In the genomic region with DNA sequence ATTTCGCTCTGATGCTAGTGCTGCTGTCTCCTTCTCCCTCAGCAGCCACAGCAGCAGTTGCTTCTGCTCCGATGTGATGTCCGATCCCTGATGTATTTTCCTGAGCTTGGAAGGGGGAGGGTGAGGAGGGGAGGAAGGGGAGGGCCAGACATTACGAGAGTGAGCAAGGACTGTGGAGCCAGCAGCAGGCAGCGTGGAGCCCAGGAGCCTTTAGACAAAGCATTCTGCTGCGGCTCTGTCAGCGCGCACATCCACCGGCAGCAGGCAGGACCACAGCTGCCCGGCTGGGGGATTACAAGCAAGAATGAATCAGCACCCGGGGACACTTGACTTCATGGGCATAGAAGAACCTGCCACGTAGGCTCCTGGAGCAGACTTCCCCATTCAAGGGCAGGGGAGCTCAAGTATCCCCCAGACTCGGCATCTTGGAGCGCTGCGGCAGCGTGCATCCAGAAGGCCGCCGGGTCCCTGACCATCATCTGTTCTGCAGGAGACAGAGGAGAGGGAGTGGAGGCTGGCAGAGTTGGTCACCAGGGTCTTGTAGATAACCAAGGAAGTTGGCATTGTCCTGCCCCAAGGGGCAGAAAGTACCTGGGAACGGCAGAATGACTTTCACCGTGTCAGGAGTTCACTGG, we compare ENCODE assay signal across 13 cellular contexts.
DNase-seq lines count a peak whose midpoint lies in the region; ATAC-seq and TF ChIP-seq lines count a peak whose summit lies in the region.
"Had no signal": no experiment of that assay in that cellular context is flagged by ENCODE, and none has a peak within 500 bp of the region (broad histone marks: within the 10 kb centered on the region; RNA-seq: fewer than 3 reads in every experiment).

No MANE protein-coding gene starts in this region.

- H4K20me1 ChIP-seq in osteoblast (ENCODE audit: insufficient read depth, low read length): no peaks in the 10 kb centered on the region

- H3K27me3 ChIP-seq in WERI-Rb-1 (ENCODE audit: insufficient read depth, low read depth, severe bottlenecking) (no peaks in the 10 kb centered on the region), heart right ventricle (no peaks in the 10 kb centered on the region), osteoblast (ENCODE audit: insufficient read depth, low read length) (no peaks in the 10 kb centered on the region)

- H3K27ac ChIP-seq in WERI-Rb-1 (peak overlapping the region; percentile 30), heart right ventricle (peak overlapping the region; percentile 32 to 85 (median 68)), osteoblast (ENCODE audit: low read depth, low read length) (no peak overlapping the region)
- H3K27ac ChIP-seq: RWPE1 had no signal

- no peak overlapping the region for H2AFZ ChIP-seq in osteoblast (ENCODE audit: low read length)

- TF ChIP-seq CTCF in GM13976 (IDR thresholded peaks at IDR 0.05; ENCODE audit: borderline replicate concordance, control extremely low read depth, extremely low read depth, insufficient read depth, missing control alignments): no peak
- peak; percentile 47; the same call in 1 of the 2 replicates for TF ChIP-seq CTCF in WERI-Rb-1 (IDR thresholded peaks at IDR 0.05; ENCODE audit: low read depth, low read length)
- no peak for TF ChIP-seq CTCF in heart right ventricle (IDR thresholded peaks at IDR 0.05)
- no peak for TF ChIP-seq CTCF in osteoblast (IDR thresholded peaks at IDR 0.05; ENCODE audit: extremely low read depth, low read depth, low read length)

- H3K79me2 ChIP-seq in osteoblast (ENCODE audit: insufficient read depth, low read length): no peaks in the 10 kb centered on the region

- no peak overlapping the region for H3K4me2 ChIP-seq in osteoblast (ENCODE audit: insufficient read depth, low read length)

- H3K36me3 ChIP-seq in WERI-Rb-1 (peaks cover 14% of the 10 kb centered on the region), heart right ventricle (peaks cover 0 to 93% (median 42%) of the 10 kb centered on the region in 9 donors), osteoblast (ENCODE audit: insufficient read depth, low read length) (peaks cover 4% of the 10 kb centered on the region)

- in situ Hi-C loops in GM13976 (cut with MboI; ENCODE audit: low sequenced_read_pairs, unreplicated experiment): no loop called here

- ATAC-seq in heart right ventricle: peak; percentile 56 to 82 (median 72)
- no peak for ATAC-seq in GM18870 (IDR thresholded peaks at IDR 0.05; ENCODE audit: unreplicated experiment)
- ATAC-seq in GM18498 (IDR thresholded peaks at IDR 0.05; ENCODE audit: unreplicated experiment): no peak
- ATAC-seq in HG02610 (IDR thresholded peaks at IDR 0.05; ENCODE audit: unreplicated experiment): no peak
- no peak for ATAC-seq in GM19455 (IDR thresholded peaks at IDR 0.05; ENCODE audit: unreplicated experiment)

- intact Hi-C loops in heart right ventricle (cut with DNase I): loop anchor here in 4 of 10 donors (5.0 kb wide), 3 partner anchors 36 to 71 kb away; no protein-coding TSS in a partner anchor

- H3K4me3 ChIP-seq in WERI-Rb-1 (ENCODE audit: low read depth, low read length) (no peak overlapping the region), heart right ventricle (peak overlapping the region in 3 of 10 donors; percentile 3 to 23 (median 8)), osteoblast (ENCODE audit: insufficient read depth, low read length) (no peak overlapping the region)

- H3K9me3 ChIP-seq in WERI-Rb-1 (ENCODE audit: severe bottlenecking) (no peaks in the 10 kb centered on the region), heart right ventricle (no peaks in the 10 kb centered on the region), osteoblast (ENCODE audit: low read depth, low read length) (no peaks in the 10 kb centered on the region)

- peaks cover 17 to 77% (median 55%) of the 10 kb centered on the region in 9 donors for H3K4me1 ChIP-seq in heart right ventricle
- peaks cover 19% of the 10 kb centered on the region for H3K4me1 ChIP-seq in osteoblast (ENCODE audit: insufficient read depth, low read length)

- WGBS in heart right ventricle, 2 donors: 53 to 57% methylated on average over 20 of the region's 20 CpGs

- DNase-seq in GM13976 (ENCODE audit: low spot score) (peak; percentile 18), WERI-Rb-1 (peak; percentile 88), heart right ventricle (peak in 1 of 2 donors; percentile 63), osteoblast (ENCODE audit: insufficient read length, low spot score, missing footprints) (peak; percentile 35)
- DNase-seq: activated CD4-positive, alpha-beta memory T cell treated with anti-CD3 and anti-CD28 coated beads for 36 hours; activated effector memory CD4-positive, alpha-beta T cell treated with anti-CD3 and anti-CD28 coated beads, Interleukin-2, amount 50 U/mL, for 16 hours; NCI-H510A; trophoblast cell had no signal

Comparison
In these comparisons a context has a peak if more than half of its experiments do, and no peak if none do; other contexts are left out.
1. ATAC-seq: peak in heart right ventricle (8 of 8); none in GM18870 (single experiment), GM18498 (single experiment), HG02610 (single experiment) and GM19455 (single experiment).